In genomic region chr12:130831246-130831645, GRCh38 we compare ENCODE assay signal across 19 cellular contexts. TPM values are rescaled to one million over a fixed set of nuclear protein-coding genes. Genes with fewer than 3 reads are reported as not detected.
DNase-seq lines count a peak whose midpoint lies in the region; ATAC-seq, FAIRE-seq and TF ChIP-seq lines count a peak whose summit lies in the region.
"Had no signal": no experiment of that assay in that cellular context is flagged by ENCODE, and none has a peak within 500 bp of the region (broad histone marks: within the 10 kb centered on the region; RNA-seq: fewer than 3 reads in every experiment).

No MANE protein-coding gene starts in this region.

- peaks cover 30% of the 10 kb centered on the region for H3K9me1 ChIP-seq in IMR-90 (ENCODE audit: insufficient read depth, low read length)

- no peaks in the 10 kb centered on the region for H3K36me3 ChIP-seq in IMR-90 (ENCODE audit: control insufficient read depth, insufficient read depth, low read length)
- no peaks in the 10 kb centered on the region for H3K36me3 ChIP-seq in body of pancreas (replicated peaks in 1 of 2; ENCODE audit: insufficient read depth in 1 of 2, low read depth in 2 of 2)

- H3K79me1 ChIP-seq in IMR-90 (ENCODE audit: low read depth in 1 of 2, low read length in 2 of 2): peaks cover 17 to 72% of the 10 kb centered on the region in 2 experiments

- 89% methylated on average over 4 of the region's 4 CpGs for WGBS in A549 (ENCODE audit: missing lambda C conversion rate)
- no CpG with 5 or more reads among the region's 4 CpGs for WGBS in IMR-90 (ENCODE audit: extremely low coverage in 2 of 2, insufficient read length in 1 of 2), 2 experiments
- WGBS in body of pancreas, 2 donors: 74 to 79% methylated on average over 4 of the region's 4 CpGs

- TF ChIP-seq CTCF in A549 (IDR thresholded peaks at IDR 0.05): no peak
- no peak for TF ChIP-seq CTCF in IMR-90 (conservative IDR thresholded peaks at IDR 0.05; ENCODE audit: low read depth, low read length)
- TF ChIP-seq CTCF in body of pancreas (IDR thresholded peaks at IDR 0.05): no peak

- H3K27me3 Mint-ChIP-seq in activated CD4-positive, alpha-beta memory T cell treated with anti-CD3 and anti-CD28 coated beads, Interleukin-2, amount 10 ng/mL, durations not matched to agents 7 days and 5 days: no peaks in the 10 kb centered on the region

- H2BK120ac ChIP-seq in IMR-90 (ENCODE audit: low read depth, low read length): no peak overlapping the region

- dilution Hi-C loops in IMR-90 (cut with HindIII; ENCODE audit: low sequenced_read_pairs, unreplicated experiment): no loop called here

- H3K36me3 Mint-ChIP-seq in activated CD4-positive, alpha-beta memory T cell treated with anti-CD3 and anti-CD28 coated beads, Interleukin-2, amount 10 ng/mL, durations not matched to agents 7 days and 5 days (ENCODE audit: low read depth): no peaks in the 10 kb centered on the region
- H3K36me3 Mint-ChIP-seq: CD8-positive, alpha-beta T cell had no signal

- H4K91ac ChIP-seq in IMR-90 (ENCODE audit: insufficient read depth, low read depth, low read length): no peak overlapping the region

- H3K4me1 ChIP-seq in A549 (peaks cover 39% of the 10 kb centered on the region), IMR-90 (ENCODE audit: control insufficient read depth, insufficient read depth, low read length) (peaks cover 29% of the 10 kb centered on the region), body of pancreas (peaks cover 12% of the 10 kb centered on the region)

- H3K9ac ChIP-seq in IMR-90 (ENCODE audit: low read depth, low read length): no peak overlapping the region

- no peak overlapping the region for H2BK15ac ChIP-seq in IMR-90 (ENCODE audit: low read depth, low read length)

- intact Hi-C loops in IMR-90 (cut with micrococcal nuclease) (no loop called here), body of pancreas (cut with DNase I) (no loop called here)

- H3K14ac ChIP-seq in IMR-90 (replicated peaks; ENCODE audit: low read depth, low read length): no peak overlapping the region

- H3K27ac Mint-ChIP-seq in activated CD4-positive, alpha-beta memory T cell treated with anti-CD3 and anti-CD28 coated beads, Interleukin-2, amount 10 ng/mL, durations not matched to agents 7 days and 5 days: no peak overlapping the region
- H3K27ac Mint-ChIP-seq: CD14-positive monocyte; CD8-positive, alpha-beta T cell had no signal

- H3K4me3 Mint-ChIP-seq in activated CD4-positive, alpha-beta memory T cell treated with anti-CD3 and anti-CD28 coated beads, Interleukin-2, amount 10 ng/mL, durations not matched to agents 7 days and 5 days: no peak overlapping the region
- H3K4me3 Mint-ChIP-seq: CD14-positive monocyte; CD8-positive, alpha-beta T cell; HFFc6 had no signal

- no peak overlapping the region for H3K27ac ChIP-seq in A549
- H3K27ac ChIP-seq in IMR-90 (ENCODE audit: insufficient read depth, low read length): peak overlapping the region; percentile 12; the same call in 1 of the 2 replicates
- peak overlapping the region in 3 of 4 donors; percentile 18 to 75 (median 19) for H3K27ac ChIP-seq in body of pancreas

- in situ Hi-C loops in IMR-90 (cut with MboI; ENCODE audit: low sequenced_read_pairs): no loop called here

- TF ChIP-seq POLR2A in A549 (IDR thresholded peaks at IDR 0.05; ENCODE audit: low read length) (no peak), IMR-90 (IDR thresholded peaks at IDR 0.05; ENCODE audit: low read depth, low read length) (no peak), body of pancreas (IDR thresholded peaks at IDR 0.05) (no peak)

- CTCF ChIA-PET in A549 (lab: Yijun Ruan, JAX) (interaction anchor here (1.2 to 2.8 kb wide), 2 partner anchors 10 to 14 kb away, joined by 4 to 8 read pairs; no protein-coding TSS in a partner anchor), IMR-90 (lab: Yijun Ruan, JAX) (no interaction called here)
- CTCF ChIA-PET in activated CD4-positive, alpha-beta memory T cell treated with anti-CD3 and anti-CD28 coated beads, Interleukin-2, amount 10 ng/mL, durations not matched to agents 7 days and 5 days (lab: Charles Lee): no interaction called here

- H3K27me3 ChIP-seq in IMR-90 (ENCODE audit: control insufficient read depth, insufficient read depth, low read length) (no peaks in the 10 kb centered on the region), body of pancreas (no peaks in the 10 kb centered on the region)

- H3K4me1 Mint-ChIP-seq in activated CD4-positive, alpha-beta memory T cell treated with anti-CD3 and anti-CD28 coated beads, Interleukin-2, amount 10 ng/mL, durations not matched to agents 7 days and 5 days: peaks cover 18% of the 10 kb centered on the region

- H2BK5ac ChIP-seq in IMR-90 (ENCODE audit: low read depth, low read length, poor library complexity, severe bottlenecking): peak overlapping the region; percentile 21

- no peak for FAIRE-seq in A549 (lab: Jason Lieb, UNC)
- FAIRE-seq: A204.1, GM12892, GM19239, H1, HTR-8/SVneo had no signal

- ATAC-seq in A549 (no peak), IMR-90 (ENCODE audit: low read depth) (no peak), body of pancreas (no peak)
- ATAC-seq: CD8-positive, alpha-beta T cell had no signal

- no peak overlapping the region for H3K4me3 ChIP-seq in A549
- no peak overlapping the region for H3K4me3 ChIP-seq in IMR-90 (ENCODE audit: insufficient read depth, low read depth, low read length)
- no peak overlapping the region for H3K4me3 ChIP-seq in body of pancreas

- no peak overlapping the region for H3K4ac ChIP-seq in IMR-90 (ENCODE audit: low read depth, low read length)

- no peak overlapping the region for H2BK20ac ChIP-seq in IMR-90 (ENCODE audit: low read depth, low read length)

- TF ChIP-seq RAD21 in A549 (conservative IDR thresholded peaks at IDR 0.05 in 1 of 2, IDR thresholded peaks at IDR 0.05 in 1 of 2) (no peak), IMR-90 (IDR thresholded peaks at IDR 0.05; ENCODE audit: low read length) (no peak)

- H3K23ac ChIP-seq in IMR-90 (ENCODE audit: low read depth, low read length): no peak overlapping the region

- H3K9me3 Mint-ChIP-seq in activated CD4-positive, alpha-beta memory T cell treated with anti-CD3 and anti-CD28 coated beads, Interleukin-2, amount 10 ng/mL, durations not matched to agents 7 days and 5 days: no peaks in the 10 kb centered on the region
- H3K9me3 Mint-ChIP-seq: CD14-positive monocyte; CD8-positive, alpha-beta T cell; HFFc6 had no signal

- H3K9me3 ChIP-seq in A549 (no peaks in the 10 kb centered on the region), IMR-90 (ENCODE audit: control insufficient read depth, insufficient read depth, low read length) (no peaks in the 10 kb centered on the region), body of pancreas (no peaks in the 10 kb centered on the region)
- H3K9me3 ChIP-seq: Caco-2 had no signal

- H2AK9ac ChIP-seq in IMR-90 (replicated peaks; ENCODE audit: low read depth, low read length, poor library complexity): no peak overlapping the region

- DNase-seq in A549 (ENCODE audit: low read depth in 1 of 2, low spot score in 1 of 2) (no peak), IMR-90 (no peak), body of pancreas (no peak), mesenteric fat pad (ENCODE audit: low spot score) (peak; percentile 53), AG08395 (ENCODE audit: low spot score) (no peak), NCI-H146 treated with DMSO at 0.1 percent for 48 hours (lab: John Stamatoyannopoulos, UW; ENCODE audit: unreplicated experiment) (no peak)
- no peak for DNase-seq in activated CD4-positive, alpha-beta memory T cell treated with anti-CD3 and anti-CD28 coated beads, Interleukin-2, amount 10 ng/mL, durations not matched to agents 7 days and 5 days
- DNase-seq: Caco-2; CD8-positive, alpha-beta T cell; DND-41; GDM1; HCEC 1CT; HFFc6 had no signal

- no peak overlapping the region for H3K18ac ChIP-seq in IMR-90 (ENCODE audit: low read depth, low read length)

- H2AFZ ChIP-seq in IMR-90 (replicated peaks; ENCODE audit: low read length, poor library complexity): no peak overlapping the region

- peak overlapping the region; percentile 57 for H3K4me2 ChIP-seq in A549
- H3K4me2 ChIP-seq in IMR-90 (ENCODE audit: low read depth, low read length): no peak overlapping the region

- POLR2A ChIA-PET in A549 (lab: Yijun Ruan, JAX) (no interaction called here), IMR-90 (lab: Charles Lee; ENCODE audit: unreplicated experiment) (no interaction called here)
- POLR2A ChIA-PET in activated CD4-positive, alpha-beta memory T cell treated with anti-CD3 and anti-CD28 coated beads, Interleukin-2, amount 10 ng/mL, durations not matched to agents 7 days and 5 days (lab: Charles Lee): no interaction called here

- TF ChIP-seq EP300 in A549 (IDR thresholded peaks at IDR 0.05): no peak

- H4K8ac ChIP-seq in IMR-90 (ENCODE audit: low read depth in 2 of 2, low read length in 2 of 2): no peak overlapping the region

- H3K56ac ChIP-seq in IMR-90 (ENCODE audit: extremely low read depth, insufficient read depth, low read length): no peak overlapping the region

- no peak overlapping the region; the same call in 1 of the 2 replicates for H2AK5ac ChIP-seq in IMR-90 (ENCODE audit: low read depth, low read length)

- no peak overlapping the region for H4K5ac ChIP-seq in IMR-90 (ENCODE audit: low read depth, low read length)

- BruUV-seq in IMR-90 (replicated peaks; lab: Mats Ljungman, UMichigan): no TSS peak

- peaks cover 48% of the 10 kb centered on the region for H4K20me1 ChIP-seq in IMR-90 (ENCODE audit: insufficient read depth, low read length)

RNA-seq across cellular contexts. Expression of gene STX2, which starts 7.8 kb away (rescaled TPM):
- polyA plus RNA-seq in A549 (2011; rRNA removed) (39.4 and 51.3 TPM in 2 replicates), A549 (2017; fragmentation: RNase III; extraction: RNeasy Plus Mini Kit Qiagen cat#74134 plus additional on column Dnase treatment) (25.6 to 26.9 TPM (median 26.8 TPM) in 3 replicates), IMR-90 (2012; rRNA removed) (26.9 and 32.5 TPM in 2 replicates)
- polyA plus RNA-seq in A549 (2012; cell fraction: cytosol; rRNA removed): 20.2 and 20.4 TPM in 2 replicates
- 21.3 and 45.4 TPM in 2 replicates for polyA plus RNA-seq in A549 (2012; cell fraction: nucleus; rRNA removed)
- polyA minus RNA-seq in A549 (2011; rRNA and poly(A)+ RNA removed): 13.9 and 14.8 TPM in 2 replicates
- total RNA-seq in IMR-90 (2012; rRNA removed) (26.9 and 42.8 TPM in 2 replicates), body of pancreas (10 to 100 TPM; 17.1 to 18.8 TPM), mesenteric fat pad (29.7 TPM)
- polyA plus RNA-seq in IMR-90 (2012; cell fraction: cytosol; rRNA removed): 7.6 and 10.3 TPM in 2 replicates
- polyA plus RNA-seq in IMR-90 (2012; cell fraction: nucleus; rRNA removed; ENCODE audit: low replicate concordance): 5.6 and 28.5 TPM in 2 replicates
- total RNA-seq in activated CD4-positive, alpha-beta memory T cell treated with anti-CD3 and anti-CD28 coated beads, Interleukin-2, amount 10 ng/mL, durations not matched to agents 7 days and 5 days: 10 to 100 TPM; 22.4 to 23.0 TPM

RNA-seq across cellular contexts. Expression of gene RAN, which starts 40.6 kb away (rescaled TPM):
- polyA plus RNA-seq in A549 (2011; rRNA removed): 2,967 and 3,303 TPM in 2 replicates
- polyA plus RNA-seq in A549 (2012; cell fraction: cytosol; rRNA removed): 1,939 and 2,223 TPM in 2 replicates
- 601 and 850 TPM in 2 replicates for polyA plus RNA-seq in A549 (2012; cell fraction: nucleus; rRNA removed)
- polyA plus RNA-seq in A549 (2017; fragmentation: RNase III; extraction: RNeasy Plus Mini Kit Qiagen cat#74134 plus additional on column Dnase treatment): 1,859 to 1,987 TPM (median 1,941 TPM) in 3 replicates
- 1,030 and 1,279 TPM in 2 replicates for polyA minus RNA-seq in A549 (2011; rRNA and poly(A)+ RNA removed)
- 898 and 910 TPM in 2 replicates for total RNA-seq in IMR-90 (2012; rRNA removed)
- 984 and 1,062 TPM in 2 replicates for polyA plus RNA-seq in IMR-90 (2012; rRNA removed)
- polyA plus RNA-seq in IMR-90 (2012; cell fraction: cytosol; rRNA removed): 147 and 655 TPM in 2 replicates
- 78.5 and 464 TPM in 2 replicates for polyA plus RNA-seq in IMR-90 (2012; cell fraction: nucleus; rRNA removed; ENCODE audit: low replicate concordance)
- total RNA-seq in body of pancreas: 100 to 1,000 TPM in 1 of 2 donors, 10 to 100 TPM in 1; 79.1 to 115 TPM
- total RNA-seq in mesenteric fat pad: 472 TPM
- 100 to 1,000 TPM; 932 to 936 TPM for total RNA-seq in activated CD4-positive, alpha-beta memory T cell treated with anti-CD3 and anti-CD28 coated beads, Interleukin-2, amount 10 ng/mL, durations not matched to agents 7 days and 5 days

Comparison
In these comparisons a context has a peak if more than half of its experiments do, and no peak if none do; other contexts are left out.
1. H3K27ac ChIP-seq: peak in IMR-90 (single experiment) and body of pancreas (3 of 4); none in A549 (0 of 2).